In the genomic region with DNA sequence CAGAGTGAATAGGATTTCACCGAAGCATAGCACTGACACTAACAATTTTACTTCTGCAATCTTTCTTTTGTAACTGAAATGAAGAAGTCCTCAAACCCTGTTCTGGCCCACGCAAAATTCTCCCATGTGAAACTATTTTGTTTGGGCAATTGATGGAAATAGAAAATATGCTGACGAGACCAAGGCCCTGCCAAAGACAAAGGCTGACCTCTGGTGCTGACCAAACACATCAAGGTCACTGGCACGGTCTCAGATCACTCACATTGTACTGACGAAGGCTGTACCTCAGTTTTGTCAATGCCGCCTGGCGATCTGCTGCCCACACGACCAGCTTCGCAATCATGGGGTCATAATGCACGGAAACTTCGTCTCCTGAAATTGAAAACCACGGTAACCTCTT, we compare ENCODE assay signal across 16 cellular contexts.
"Had no signal": no experiment of that assay in that cellular context is flagged by ENCODE, and none has a peak within 500 bp of the region (broad histone marks: within the 10 kb centered on the region; RNA-seq: fewer than 3 reads in every experiment).

No MANE protein-coding gene starts in this region.

- H3K9me3 ChIP-seq: esophagus muscularis mucosa, thoracic aorta had no signal

- H3K27me3 Mint-ChIP-seq: activated CD4-positive, alpha-beta T cell treated with anti-CD3 and anti-CD28 coated beads, Interleukin-2, amount 10 ng/mL, durations not matched to agents 7 days and 5 days; brain; natural killer cell treated with Interleukin-12 subunit alpha and Interleukin-12 subunit beta and Interleukin-15 and Interleukin-18, amount 100 ng/mL, for 72 hours; stimulated activated naive CD8-positive, alpha-beta T cell treated with anti-CD3 and anti-CD28 coated beads, Interleukin-15, amount 100 ng/mL, for 72 hours had no signal

- H3K27me3 ChIP-seq: dorsolateral prefrontal cortex, esophagus muscularis mucosa had no signal

- H3K4me1 Mint-ChIP-seq: activated CD4-positive, alpha-beta T cell treated with anti-CD3 and anti-CD28 coated beads, Interleukin-2, amount 10 ng/mL, durations not matched to agents 7 days and 5 days; brain; immature natural killer cell; stimulated activated naive CD8-positive, alpha-beta T cell treated with anti-CD3 and anti-CD28 coated beads, Interleukin-15, amount 100 ng/mL, for 72 hours had no signal

- H3K9me3 Mint-ChIP-seq: activated CD4-positive, alpha-beta T cell treated with anti-CD3 and anti-CD28 coated beads, Interleukin-2, amount 10 ng/mL, durations not matched to agents 7 days and 5 days; activated T-helper 2 cell treated with anti-CD3 and anti-CD28 coated beads, Interferon-gamma antibody, Interleukin-2, Interleukin-4, amounts not matched to agents 10 μg/mL and 5 μg/mL and 100 μg/mL, durations not matched to agents 14 hours and 24 hours and 36 hours; brain; immature natural killer cell; natural killer cell treated with Interleukin-12 subunit alpha and Interleukin-12 subunit beta and Interleukin-15 and Interleukin-18, amount 100 ng/mL, for 72 hours; stimulated activated naive CD8-positive, alpha-beta T cell treated with anti-CD3 and anti-CD28 coated beads, Interleukin-15, amount 100 ng/mL, for 72 hours; T-helper 1 cell treated with Interleukin-12 subunit alpha and Interleukin-12 subunit beta and Interleukin-4 antibody, amounts not matched to agents 30 μg/mL and 1 μg/mL, for 36 hours had no signal

- H3K27ac Mint-ChIP-seq: activated CD4-positive, alpha-beta T cell treated with anti-CD3 and anti-CD28 coated beads, Interleukin-2, amount 10 ng/mL, durations not matched to agents 7 days and 5 days; activated T-helper 2 cell treated with anti-CD3 and anti-CD28 coated beads, Interferon-gamma antibody, Interleukin-2, Interleukin-4, amounts not matched to agents 10 μg/mL and 5 μg/mL and 100 μg/mL, durations not matched to agents 14 hours and 24 hours and 36 hours; natural killer cell treated with Interleukin-12 subunit alpha and Interleukin-12 subunit beta and Interleukin-15 and Interleukin-18, amount 100 ng/mL, for 72 hours; T-helper 1 cell treated with Interleukin-12 subunit alpha and Interleukin-12 subunit beta and Interleukin-4 antibody, amounts not matched to agents 30 μg/mL and 1 μg/mL, for 36 hours had no signal

- H3K27ac ChIP-seq: esophagus muscularis mucosa, thoracic aorta had no signal

- H3K4me1 ChIP-seq: esophagus muscularis mucosa had no signal

- H3K4me3 Mint-ChIP-seq: activated CD4-positive, alpha-beta T cell treated with anti-CD3 and anti-CD28 coated beads, Interleukin-2, amount 10 ng/mL, durations not matched to agents 7 days and 5 days; brain; immature natural killer cell; natural killer cell treated with Interleukin-12 subunit alpha and Interleukin-12 subunit beta and Interleukin-15 and Interleukin-18, amount 100 ng/mL, for 72 hours; stimulated activated naive CD8-positive, alpha-beta T cell treated with anti-CD3 and anti-CD28 coated beads, Interleukin-15, amount 100 ng/mL, for 72 hours; T-helper 1 cell treated with Interleukin-12 subunit alpha and Interleukin-12 subunit beta and Interleukin-4 antibody, amounts not matched to agents 30 μg/mL and 1 μg/mL, for 36 hours had no signal

- H3K4me3 ChIP-seq: dorsolateral prefrontal cortex, esophagus muscularis mucosa, thoracic aorta had no signal

- ATAC-seq: natural killer cell treated with Interleukin-12 subunit alpha and Interleukin-12 subunit beta and Interleukin-15 and Interleukin-18, amount 100 ng/mL, for 72 hours; stimulated activated naive CD8-positive, alpha-beta T cell treated with anti-CD3 and anti-CD28 coated beads, Interleukin-15, amount 100 ng/mL, for 72 hours had no signal

- DNase-seq: activated CD4-positive, alpha-beta T cell treated with anti-CD3 and anti-CD28 coated beads, Interleukin-2, amount 10 ng/mL, durations not matched to agents 7 days and 5 days; activated CD4-positive, CD25-positive, alpha-beta regulatory T cell; activated naive CD4-positive, alpha-beta T cell treated with anti-CD3 and anti-CD28 coated beads, Interleukin-2, amount 50 U/mL, for 16 hours; activated T-cell treated with anti-CD3 and anti-CD28 coated beads for 4 hours; dorsolateral prefrontal cortex; glutamatergic neuron; immature natural killer cell; stimulated activated CD4-positive, alpha-beta T cell treated with anti-CD3 and anti-CD28 coated beads, Interleukin-15, amount 100 ng/mL, for 24 hours; stimulated activated CD4-positive, alpha-beta T cell treated with anti-CD3 and anti-CD28 coated beads, Interleukin-4, amount 100 ng/mL, for 24 hours; stimulated activated naive CD8-positive, alpha-beta T cell treated with anti-CD3 and anti-CD28 coated beads, Interleukin-15, amount 100 ng/mL, for 72 hours had no signal
